15 cellular contexts compared by ENCODE assay signal in the genomic region with DNA sequence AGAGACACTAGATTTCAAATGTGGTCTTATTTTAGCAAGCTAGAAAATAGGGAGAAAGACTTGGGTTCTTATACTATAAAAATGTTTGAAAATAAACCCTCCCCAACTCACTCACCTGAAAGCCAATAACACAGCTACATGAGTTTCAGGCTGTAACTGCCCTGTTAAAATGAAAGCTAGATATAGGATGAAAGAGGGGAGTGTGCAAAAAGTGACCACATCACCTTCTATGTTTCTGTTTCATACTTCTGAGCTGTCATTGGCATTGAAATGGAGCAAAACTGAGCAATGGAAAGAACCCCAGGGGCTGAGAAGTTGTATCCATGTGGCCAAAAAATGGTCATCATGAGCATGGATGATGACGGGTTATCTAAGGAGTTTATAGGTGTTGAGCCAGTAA.
DNase-seq lines count a peak whose midpoint lies in the region; ATAC-seq and TF ChIP-seq lines count a peak whose summit lies in the region.
"Had no signal": no experiment of that assay in that cellular context is flagged by ENCODE, and none has a peak within 500 bp of the region (broad histone marks: within the 10 kb centered on the region; RNA-seq: fewer than 3 reads in every experiment).

No MANE protein-coding gene starts in this region.

- H3K9me3 ChIP-seq in sigmoid colon (no peaks in the 10 kb centered on the region), adrenal gland (replicated peaks in 1 of 3) (no peaks in the 10 kb centered on the region), gastroesophageal sphincter (no peaks in the 10 kb centered on the region)
- H3K9me3 ChIP-seq: prostate gland had no signal

- TF ChIP-seq EP300 in sigmoid colon (IDR thresholded peaks at IDR 0.05) (no peak), gastroesophageal sphincter (IDR thresholded peaks at IDR 0.05) (no peak)

- no peaks in the 10 kb centered on the region for H3K36me3 ChIP-seq in sigmoid colon
- H3K36me3 ChIP-seq in adrenal gland (replicated peaks in 1 of 2), result no peaks in the 10 kb centered on the region
- no peaks in the 10 kb centered on the region for H3K36me3 ChIP-seq in gastroesophageal sphincter
- H3K36me3 ChIP-seq: MG63, prostate gland had no signal

- H3K4me3 ChIP-seq in sigmoid colon, result no peak overlapping the region
- H3K4me3 ChIP-seq in adrenal gland, result no peak overlapping the region
- no peak overlapping the region for H3K4me3 ChIP-seq in gastroesophageal sphincter
- H3K4me3 ChIP-seq: MG63, prostate gland had no signal

- no peaks in the 10 kb centered on the region for H3K27me3 ChIP-seq in sigmoid colon
- H3K27me3 ChIP-seq in adrenal gland, result no peaks in the 10 kb centered on the region
- no peaks in the 10 kb centered on the region for H3K27me3 ChIP-seq in gastroesophageal sphincter
- H3K27me3 ChIP-seq: MG63 had no signal

- H3K27ac ChIP-seq in sigmoid colon (no peak overlapping the region), adrenal gland (no peak overlapping the region), gastroesophageal sphincter (no peak overlapping the region)
- H3K27ac ChIP-seq: prostate gland had no signal

- H3K4me1 ChIP-seq in sigmoid colon (peaks cover 0 to 17% (median 11%) of the 10 kb centered on the region in 4 donors), adrenal gland (replicated peaks in 1 of 2) (peaks cover 10 to 11% of the 10 kb centered on the region in 2 donors), gastroesophageal sphincter (peaks cover 0 to 31% (median 5%) of the 10 kb centered on the region in 3 donors)
- H3K4me1 ChIP-seq: prostate gland had no signal

- TF ChIP-seq POLR2A in sigmoid colon (IDR thresholded peaks at IDR 0.05) (no peak), adrenal gland (IDR thresholded peaks at IDR 0.05) (no peak), gastroesophageal sphincter (IDR thresholded peaks at IDR 0.05) (no peak)

- WGBS in sigmoid colon, 2 donors, result 93 to 99% methylated on average over 1 of the region's 1 CpG
- 87 to 100% (median 96%) methylated on average over 1 of the region's 1 CpG for WGBS in adrenal gland, 4 donors
- WGBS in gastroesophageal sphincter (ENCODE audit: low coverage in 1 of 2), 2 donors, result 91 to 94% methylated on average over 1 of the region's 1 CpG

- intact Hi-C loops in sigmoid colon (cut with DNase I) (no loop called here), adrenal gland (cut with DNase I) (no loop called here)

- TF ChIP-seq CTCF in sigmoid colon (IDR thresholded peaks at IDR 0.05) (no peak), adrenal gland (IDR thresholded peaks at IDR 0.05) (no peak), gastroesophageal sphincter (IDR thresholded peaks at IDR 0.05) (no peak)

- DNase-seq in sigmoid colon, result no peak
- DNase-seq in DMS153 treated with DMSO at 0.1 percent for 48 hours (lab: John Stamatoyannopoulos, UW; ENCODE audit: unreplicated experiment), result no peak
- DNase-seq in adrenal gland, result no peak
- DNase-seq: activated naive CD8-positive, alpha-beta T cell treated with anti-CD3 and anti-CD28 coated beads, Interleukin-2, amount 50 U/mL, for 24 hours; glutamatergic neuron; MG63; NCI-H2171 treated with DMSO at 0.1 percent for 48 hours had no signal

- ATAC-seq in GM18499 (IDR thresholded peaks at IDR 0.05; ENCODE audit: insufficient read depth, unreplicated experiment) (peak; percentile 96), GM19372 (IDR thresholded peaks at IDR 0.05; ENCODE audit: low read depth, unreplicated experiment) (peak; percentile 87), HG02610 (IDR thresholded peaks at IDR 0.05; ENCODE audit: unreplicated experiment) (peak; percentile 77), HG03175 (IDR thresholded peaks at IDR 0.05; ENCODE audit: unreplicated experiment) (peak; percentile 95), gastroesophageal sphincter (no peak)
- ATAC-seq: activated naive CD8-positive, alpha-beta T cell treated with anti-CD3 and anti-CD28 coated beads, Interleukin-2, amount 50 U/mL, for 24 hours; SK-N-SH treated with all-trans-retinoic acid at 6 μM for 48 hours; WTC11 had no signal
